In the genomic region with DNA sequence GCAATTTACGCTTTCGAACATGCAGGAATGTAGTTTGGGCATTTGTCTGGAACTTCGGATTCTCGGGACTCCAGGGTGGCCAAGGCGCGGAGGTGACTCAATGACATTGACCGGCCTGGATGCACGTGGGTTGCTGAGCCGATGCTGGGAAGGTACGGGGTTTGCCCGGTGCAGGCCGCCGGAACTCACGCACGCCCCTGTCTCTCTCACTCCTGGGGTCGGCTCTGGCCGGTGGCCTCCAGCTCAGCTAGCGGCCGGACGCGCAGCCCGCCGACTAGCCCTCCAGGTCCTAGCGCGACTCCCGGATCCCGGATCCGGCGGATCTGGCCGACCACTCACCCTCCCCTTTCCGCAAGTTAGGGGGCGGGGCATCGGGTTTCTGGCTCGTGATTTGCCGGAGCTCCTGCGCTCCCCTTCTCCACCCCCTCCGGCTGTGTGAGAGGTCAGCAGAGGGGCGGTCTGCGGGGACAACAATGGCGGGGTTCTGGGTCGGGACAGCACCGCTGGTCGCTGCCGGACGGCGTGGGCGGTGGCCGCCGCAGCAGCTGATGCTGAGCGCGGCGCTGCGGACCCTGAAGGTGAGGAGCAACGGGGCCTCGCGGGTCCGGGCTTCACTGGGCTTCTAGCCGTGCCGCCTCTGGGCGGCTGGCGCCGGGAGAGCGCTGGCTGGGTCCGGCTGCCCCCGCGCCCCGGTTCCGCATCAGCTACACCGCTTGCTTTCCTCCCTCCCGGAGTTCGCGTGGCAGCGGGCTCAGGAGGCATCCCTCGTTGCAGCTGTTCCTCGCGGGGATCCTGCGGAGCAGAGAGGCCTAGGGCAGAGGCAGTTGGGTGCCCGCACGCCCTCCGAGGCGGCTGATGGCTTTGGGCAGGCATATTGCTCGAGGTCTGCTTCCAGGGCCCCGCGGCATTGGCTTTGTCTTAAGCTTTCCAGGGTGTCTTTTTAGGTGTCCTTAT, we compare ENCODE assay signal across 8 cellular contexts. TPM values are rescaled to one million over a fixed set of nuclear protein-coding genes. Genes with fewer than 3 reads are reported as not detected.
A peak's percentile ranks its signal among the peaks of the same experiment; 100 is the strongest.
DNase-seq lines count a peak whose midpoint lies in the region; ATAC-seq and TF ChIP-seq lines count a peak whose summit lies in the region.

A gene with protein sequence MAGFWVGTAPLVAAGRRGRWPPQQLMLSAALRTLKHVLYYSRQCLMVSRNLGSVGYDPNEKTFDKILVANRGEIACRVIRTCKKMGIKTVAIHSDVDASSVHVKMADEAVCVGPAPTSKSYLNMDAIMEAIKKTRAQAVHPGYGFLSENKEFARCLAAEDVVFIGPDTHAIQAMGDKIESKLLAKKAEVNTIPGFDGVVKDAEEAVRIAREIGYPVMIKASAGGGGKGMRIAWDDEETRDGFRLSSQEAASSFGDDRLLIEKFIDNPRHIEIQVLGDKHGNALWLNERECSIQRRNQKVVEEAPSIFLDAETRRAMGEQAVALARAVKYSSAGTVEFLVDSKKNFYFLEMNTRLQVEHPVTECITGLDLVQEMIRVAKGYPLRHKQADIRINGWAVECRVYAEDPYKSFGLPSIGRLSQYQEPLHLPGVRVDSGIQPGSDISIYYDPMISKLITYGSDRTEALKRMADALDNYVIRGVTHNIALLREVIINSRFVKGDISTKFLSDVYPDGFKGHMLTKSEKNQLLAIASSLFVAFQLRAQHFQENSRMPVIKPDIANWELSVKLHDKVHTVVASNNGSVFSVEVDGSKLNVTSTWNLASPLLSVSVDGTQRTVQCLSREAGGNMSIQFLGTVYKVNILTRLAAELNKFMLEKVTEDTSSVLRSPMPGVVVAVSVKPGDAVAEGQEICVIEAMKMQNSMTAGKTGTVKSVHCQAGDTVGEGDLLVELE (plus strand): TSS at position 446 of the 954 bp plus-strand sequence. CDS start 28 bp downstream, at position 474.

- H3K36me3 ChIP-seq in A673 (ENCODE audit: insufficient read depth, low read length, poor library complexity, severe bottlenecking) (no peaks in the 10 kb centered on the region), smooth muscle cell (ENCODE audit: low read depth) (no peaks in the 10 kb centered on the region)

- peaks cover 38% of the 10 kb centered on the region for H4K20me1 ChIP-seq in smooth muscle cell (ENCODE audit: low read depth)

- CTCF ChIA-PET in A673 (lab: Charles Lee) (interaction anchor here (0.6 kb wide), 1 partner anchor 146 kb away, joined by 4 read pairs; no protein-coding TSS in a partner anchor), activated B cell treated with CpG ODN at 0.5 μM for 24 hours (lab: Charles Lee) (no interaction called here)

- DNase-seq in A673 (ENCODE audit: low spot score) (peak; percentile 92), NCI-H2227 (lab: John Stamatoyannopoulos, UW; ENCODE audit: unreplicated experiment) (peak; percentile 91), activated B cell treated with CpG ODN at 0.5 μM for 24 hours (peak; percentile 72), immature natural killer cell (peak; percentile 79 to 80 (median 80)), smooth muscle cell (lab: John Stamatoyannopoulos, UW; ENCODE audit: unreplicated experiment) (peak; percentile 91)
- DNase-seq in central memory CD4-positive, alpha-beta T cell = peak; percentile 47

- H2AFZ ChIP-seq in smooth muscle cell (ENCODE audit: low read depth) = peak within 1 kb of the TSS; percentile 95

- H3K4me3 ChIP-seq in A673 (ENCODE audit: low read depth, low read length, poor library complexity, severe bottlenecking) = peak within 1 kb of the TSS; percentile 83
- H3K4me3 ChIP-seq in smooth muscle cell = peak within 1 kb of the TSS; percentile 82

- ATAC-seq in GM18858 (IDR thresholded peaks at IDR 0.05; ENCODE audit: unreplicated experiment) (peak; percentile 92), HG03066 (IDR thresholded peaks at IDR 0.05; ENCODE audit: low read depth, unreplicated experiment) (peak; percentile 94), activated B cell treated with CpG ODN at 0.5 μM for 24 hours (ENCODE audit: low read depth) (peak; percentile 94)

- no peak for TF ChIP-seq CTCF in A673 (conservative IDR thresholded peaks at IDR 0.05; ENCODE audit: low read depth, low read length)
- no peak for TF ChIP-seq CTCF in activated B cell treated with CpG ODN at 0.5 μM for 24 hours (IDR thresholded peaks at IDR 0.05)
- no peak for TF ChIP-seq CTCF in smooth muscle cell (IDR thresholded peaks at IDR 0.05; ENCODE audit: borderline replicate concordance, insufficient read depth, poor library complexity, severe bottlenecking)

- H3K27me3 Mint-ChIP-seq in activated B cell treated with CpG ODN at 0.5 μM for 24 hours (no peaks in the 10 kb centered on the region), immature natural killer cell (ENCODE audit: low read depth in 3 of 3) (peaks cover 0 to 6% (median 1%) of the 10 kb centered on the region in 3 donors)

- peaks cover 44% of the 10 kb centered on the region for H3K79me2 ChIP-seq in smooth muscle cell (ENCODE audit: low read depth)

- H3K4me3 Mint-ChIP-seq in activated B cell treated with CpG ODN at 0.5 μM for 24 hours (peak within 1 kb of the TSS; percentile 82), immature natural killer cell (peak within 1 kb of the TSS; percentile 94 to 98 (median 95))

- H3K27ac Mint-ChIP-seq in activated B cell treated with CpG ODN at 0.5 μM for 24 hours (peak within 1 kb of the TSS; percentile 37), immature natural killer cell (peak within 1 kb of the TSS; percentile 84 to 91 (median 86))

- H3K36me3 Mint-ChIP-seq in activated B cell treated with CpG ODN at 0.5 μM for 24 hours (ENCODE audit: low read depth) (no peaks in the 10 kb centered on the region), immature natural killer cell (no peaks in the 10 kb centered on the region)

- WGBS in smooth muscle cell (ENCODE audit: low lambda C conversion rate) = under 1% methylated on average over 70 of the region's 84 CpGs

- POLR2A ChIA-PET in A673 (lab: Charles Lee; ENCODE audit: low non-redundant PET) (no interaction called here), activated B cell treated with CpG ODN at 0.5 μM for 24 hours (lab: Charles Lee) (interaction anchor here (0.5 to 1.0 kb wide), 2 partner anchors 108 to 548 kb away, joined by 3 read pairs; a partner anchor contains a TSS)

- H3K4me1 ChIP-seq in A673 (ENCODE audit: insufficient read depth, low read length, poor library complexity, severe bottlenecking) (no peaks in the 10 kb centered on the region), smooth muscle cell (ENCODE audit: low read depth) (peaks cover 9% of the 10 kb centered on the region)

- H3K9me3 Mint-ChIP-seq in activated B cell treated with CpG ODN at 0.5 μM for 24 hours = no peaks in the 10 kb centered on the region
- H3K9me3 Mint-ChIP-seq in immature natural killer cell = no peaks in the 10 kb centered on the region

- H3K4me2 ChIP-seq in smooth muscle cell = peak within 1 kb of the TSS; percentile 88

- H3F3A ChIP-seq in smooth muscle cell (ENCODE audit: low read depth) = no peaks in the 10 kb centered on the region

- BruUV-seq in A673 (replicated peaks; lab: Mats Ljungman, UMichigan) = no TSS peak

- H3K4me1 Mint-ChIP-seq in activated B cell treated with CpG ODN at 0.5 μM for 24 hours (peaks cover 16% of the 10 kb centered on the region), immature natural killer cell (peaks cover 28 to 34% of the 10 kb centered on the region in 2 donors)

- intact Hi-C loops in A673 (cut with micrococcal nuclease; ENCODE audit: unreplicated experiment) = loop anchor here (2.0 to 10.0 kb wide), 2 partner anchors 94 to 146 kb away; no protein-coding TSS in a partner anchor
- intact Hi-C loops in activated B cell treated with CpG ODN at 0.5 μM for 24 hours (cut with micrococcal nuclease) = loop anchor here (10.0 kb wide), 2 partner anchors 426 to 586 kb away; a partner anchor contains a TSS

- peak within 1 kb of the TSS; percentile 75 for H3K9ac ChIP-seq in smooth muscle cell (ENCODE audit: low read depth)

- H3K27ac ChIP-seq in A673 (ENCODE audit: low read depth, low read length, poor library complexity, severe bottlenecking) = peak within 1 kb of the TSS; percentile 56
- H3K27ac ChIP-seq in smooth muscle cell (ENCODE audit: low read depth) = peak within 1 kb of the TSS; percentile 8

- H3K9me3 ChIP-seq in A673 (ENCODE audit: low read depth, low read length, poor library complexity, severe bottlenecking) (no peaks in the 10 kb centered on the region), smooth muscle cell (replicated peaks; ENCODE audit: low read depth) (no peaks in the 10 kb centered on the region)

- H3K27me3 ChIP-seq in A673 (replicated peaks; ENCODE audit: insufficient read depth, low read depth, low read length, poor library complexity) = no peaks in the 10 kb centered on the region
- H3K27me3 ChIP-seq in smooth muscle cell (ENCODE audit: low read depth) = no peaks in the 10 kb centered on the region

RNA-seq across cellular contexts. Expression of the gene that starts here (rescaled TPM):
- 93.0 and 105 TPM in 2 replicates for total RNA-seq in A673 (2021)
- total RNA-seq in activated B cell treated with CpG ODN at 0.5 μM for 24 hours = 11.4 and 15.3 TPM in 2 replicates
- 10 to 100 TPM in 2 of 3 donors, 1 to 10 TPM in 1; 7.9 to 14.0 (median 11.4) TPM for polyA plus RNA-seq in immature natural killer cell
- 19.5 and 19.6 TPM in 2 replicates for total RNA-seq in smooth muscle cell
- 24.0 and 24.7 TPM in 2 replicates for polyA plus RNA-seq in smooth muscle cell

Comparison
In these comparisons a context has a peak if more than half of its experiments do, and no peak if none do; other contexts are left out.
1. Peak in every context shown above with its lines: DNase-seq, ATAC-seq, H3K4me3 ChIP-seq and H3K27ac ChIP-seq.